Comparison of ENCODE assay signal across 8 cellular contexts in the genomic region with DNA sequence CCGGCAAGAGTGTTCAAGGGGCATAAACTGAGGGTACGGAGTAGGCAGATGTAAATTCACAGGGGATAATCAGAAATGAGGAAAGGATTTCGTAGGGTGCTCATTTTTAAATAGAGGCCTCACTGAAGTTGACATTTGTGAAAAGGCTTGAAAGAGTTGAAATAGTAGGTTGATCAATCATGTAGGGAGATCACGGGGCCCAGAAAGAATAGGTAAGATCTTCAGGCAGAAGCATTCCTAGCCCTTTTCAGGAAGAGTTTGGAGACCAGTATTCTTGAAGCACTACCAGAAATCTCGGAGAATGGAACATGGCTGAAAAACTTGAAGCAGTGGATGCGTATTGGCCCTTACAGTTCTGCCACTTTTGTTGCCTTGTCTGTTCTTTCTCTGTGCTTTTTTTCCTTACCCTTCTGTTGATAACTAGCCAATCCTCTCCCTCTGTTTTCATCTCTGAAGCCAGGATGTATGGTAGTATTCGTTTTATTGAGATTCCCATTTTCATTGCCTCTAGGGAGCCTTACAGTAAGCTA. TPM values are rescaled to one million over a fixed set of nuclear protein-coding genes. Genes with fewer than 3 reads are reported as not detected.
DNase-seq lines count a peak whose midpoint lies in the region; ATAC-seq, FAIRE-seq and TF ChIP-seq lines count a peak whose summit lies in the region.

No MANE protein-coding gene starts in this region.

- H3K79me2 ChIP-seq in fibroblast of lung (ENCODE audit: control insufficient read depth, insufficient read depth, low read length): peaks cover 26% of the 10 kb centered on the region

- peaks cover 28% of the 10 kb centered on the region for H3K4me1 Mint-ChIP-seq in T-helper 1 cell treated with Interleukin-12 subunit alpha and Interleukin-12 subunit beta and Interleukin-4 antibody, amounts not matched to agents 30 μg/mL and 1 μg/mL, for 36 hours (ENCODE audit: low read depth)

- no peaks in the 10 kb centered on the region for H3K27me3 Mint-ChIP-seq in T-helper 1 cell treated with Interleukin-12 subunit alpha and Interleukin-12 subunit beta and Interleukin-4 antibody, amounts not matched to agents 30 μg/mL and 1 μg/mL, for 36 hours (ENCODE audit: low read depth)

- no peak for TF ChIP-seq CTCF in Panc1 (IDR thresholded peaks at IDR 0.05)
- TF ChIP-seq CTCF in fibroblast of lung (conservative IDR thresholded peaks at IDR 0.05 in 1 of 2, IDR thresholded peaks at IDR 0.05 in 1 of 2; ENCODE audit: low read depth in 1 of 2, low read length in 2 of 2): no peak

- no peaks in the 10 kb centered on the region for H3K9me3 Mint-ChIP-seq in T-helper 1 cell treated with Interleukin-12 subunit alpha and Interleukin-12 subunit beta and Interleukin-4 antibody, amounts not matched to agents 30 μg/mL and 1 μg/mL, for 36 hours

- no peak overlapping the region for H3K9ac ChIP-seq in fibroblast of lung (ENCODE audit: insufficient read depth, low read length)

- H3K27ac ChIP-seq in Panc1 (ENCODE audit: low read length) (peak overlapping the region; percentile 87), fibroblast of lung (ENCODE audit: insufficient read depth, low read length) (peak overlapping the region; percentile 100)

- no peak for FAIRE-seq in H54 (lab: Jason Lieb, UNC)

- POLR2A ChIA-PET in Panc1 (lab: Charles Lee): interaction anchor here (0.6 kb wide), 1 partner anchor 13 kb away, joined by 4 read pairs; no protein-coding TSS in a partner anchor

- H3K36me3 ChIP-seq in Panc1 (ENCODE audit: control insufficient read depth, insufficient read depth, low read length) (peaks cover 27% of the 10 kb centered on the region), fibroblast of lung (ENCODE audit: control insufficient read depth, insufficient read depth, low read length) (peaks cover 4% of the 10 kb centered on the region)

- H3K4me2 ChIP-seq in fibroblast of lung (ENCODE audit: extremely low read depth, insufficient read depth, low read length): peak overlapping the region; percentile 71

- H3K9me3 ChIP-seq in Panc1 (ENCODE audit: control insufficient read depth, insufficient read depth, low read depth, low read length) (no peaks in the 10 kb centered on the region), fibroblast of lung (ENCODE audit: control insufficient read depth, insufficient read depth, low read depth, low read length) (no peaks in the 10 kb centered on the region)

- peak overlapping the region; percentile 95 for H3K27ac Mint-ChIP-seq in T-helper 1 cell treated with Interleukin-12 subunit alpha and Interleukin-12 subunit beta and Interleukin-4 antibody, amounts not matched to agents 30 μg/mL and 1 μg/mL, for 36 hours

- CTCF ChIA-PET in Panc1 (lab: Charles Lee): no interaction called here

- intact Hi-C loops in Panc1 (cut with micrococcal nuclease; ENCODE audit: unreplicated experiment): no loop called here

- no peak for TF ChIP-seq POLR2A in H54 (IDR thresholded peaks at IDR 0.05; ENCODE audit: low read depth, low read length)

- BruUV-seq in Panc1 (replicated peaks; lab: Mats Ljungman, UMichigan): TSS peak; percentile 93

- peak; percentile 18 for ATAC-seq in HG02798 (IDR thresholded peaks at IDR 0.05; ENCODE audit: poor library complexity, unreplicated experiment)
- peak; percentile 20 for ATAC-seq in Panc1

- peaks cover 12% of the 10 kb centered on the region; the same call in 1 of the 2 replicates for H3K4me1 ChIP-seq in Panc1 (ENCODE audit: control insufficient read depth, insufficient read depth, low read length)
- peaks cover 6% of the 10 kb centered on the region for H3K4me1 ChIP-seq in fibroblast of lung (ENCODE audit: control insufficient read depth, extremely low read depth, insufficient read depth, low read length)

- peak overlapping the region; percentile 97 for H3K4me3 Mint-ChIP-seq in T-helper 1 cell treated with Interleukin-12 subunit alpha and Interleukin-12 subunit beta and Interleukin-4 antibody, amounts not matched to agents 30 μg/mL and 1 μg/mL, for 36 hours

- in situ Hi-C loops in Panc1 (cut with HindIII; ENCODE audit: low pct_unique_long_range_greater_than_20kb, low sequenced_read_pairs): no loop called here

- no peaks in the 10 kb centered on the region for H3K27me3 ChIP-seq in Panc1 (ENCODE audit: control insufficient read depth, insufficient read depth, low read length)
- no peaks in the 10 kb centered on the region for H3K27me3 ChIP-seq in fibroblast of lung (ENCODE audit: control insufficient read depth, insufficient read depth, low read length)

- H2AFZ ChIP-seq in fibroblast of lung (ENCODE audit: low read length): peak overlapping the region; percentile 68

- no peaks in the 10 kb centered on the region for H4K20me1 ChIP-seq in fibroblast of lung (ENCODE audit: control insufficient read depth, extremely low read depth, insufficient read depth, low read length)

- DNase-seq in T-helper 1 cell (no peak), Panc1 (ENCODE audit: low read depth, low spot score) (no peak), fibroblast of lung (ENCODE audit: low read depth in 2 of 2) (peak in 1 of 2 donors; percentile 20), skeletal muscle cell (ENCODE audit: low read depth) (no peak), H54 (ENCODE audit: insufficient read length, low spot score) (no peak)
- DNase-seq in stimulated activated naive CD4-positive, alpha-beta T cell (lab: John Stamatoyannopoulos, UW): no peak

- peak overlapping the region; percentile 82 to 94 for H3K4me3 ChIP-seq in Panc1 (ENCODE audit: low read depth in 2 of 2, low read length in 2 of 2)
- peak overlapping the region; percentile 2 to 96 (median 44) for H3K4me3 ChIP-seq in fibroblast of lung (replicated peaks in 1 of 4; ENCODE audit: control extremely low read depth in 1 of 4, insufficient read depth in 1 of 4, low read depth in 3 of 4, low read length in 4 of 4)
- H3K4me3 ChIP-seq in skeletal muscle cell (ENCODE audit: low read depth, low read length): peak overlapping the region; percentile 97

- H3K36me3 Mint-ChIP-seq in T-helper 1 cell treated with Interleukin-12 subunit alpha and Interleukin-12 subunit beta and Interleukin-4 antibody, amounts not matched to agents 30 μg/mL and 1 μg/mL, for 36 hours (ENCODE audit: low read depth): peaks cover 19% of the 10 kb centered on the region

RNA-seq across cellular contexts. Expression of a gene that starts 0.5 kb away (rescaled TPM):
- total RNA-seq in Panc1 (2021; ENCODE audit: unreplicated experiment): 44.0 TPM
- polyA plus RNA-seq in Panc1 (2012; ENCODE audit: insufficient read length): 33.1 TPM
- total RNA-seq in fibroblast of lung: 63.7 and 77.6 TPM in 2 replicates
- polyA plus RNA-seq in fibroblast of lung: 88.0 and 98.7 TPM in 2 replicates
- 53.7 and 65.4 TPM in 2 replicates for polyA plus RNA-seq in fibroblast of lung (2012)
- polyA minus RNA-seq in fibroblast of lung (ENCODE audit: low replicate concordance): 11.6 and 11.7 TPM in 2 replicates

Comparison
In these comparisons a context has a peak if more than half of its experiments do, and no peak if none do; other contexts are left out.
1. H3K4me3 ChIP-seq: peak in every context shown above with its lines; median percentile 97 in skeletal muscle cell; 88 in Panc1; 44 in fibroblast of lung.